In the genomic region with DNA sequence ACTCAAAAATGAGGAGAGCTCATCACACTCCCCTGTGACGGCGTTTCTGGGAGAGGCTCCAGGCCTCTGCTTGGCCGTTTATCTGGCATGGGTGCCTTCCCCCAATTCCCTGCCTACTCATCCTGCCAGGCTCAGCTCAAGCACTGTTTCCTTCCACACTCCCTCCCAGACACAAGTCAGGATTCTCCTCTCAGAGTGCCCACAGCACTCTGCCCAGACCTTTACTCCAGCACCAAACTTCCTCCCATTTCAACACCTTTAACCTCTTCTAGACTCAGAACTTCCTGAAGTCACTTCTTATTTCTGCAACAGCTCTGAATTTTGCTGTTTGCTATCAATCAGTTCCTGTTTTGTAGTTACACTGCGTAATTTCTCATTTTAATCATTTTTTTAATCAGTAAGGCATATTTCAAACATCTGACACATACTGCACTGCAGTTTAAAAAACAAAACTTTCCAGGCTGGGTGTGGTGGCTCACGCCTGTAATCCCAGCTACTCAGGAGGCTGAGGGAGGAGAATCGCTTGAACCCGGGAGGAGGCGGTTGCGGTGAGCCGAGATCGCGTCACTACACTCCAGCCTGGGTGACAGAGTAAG, we compare ENCODE assay signal across 9 cellular contexts. TPM values are rescaled to one million over a fixed set of nuclear protein-coding genes. Genes with fewer than 3 reads are reported as not detected.
DNase-seq lines count a peak whose midpoint lies in the region; ATAC-seq and TF ChIP-seq lines count a peak whose summit lies in the region.
"Had no signal": no experiment of that assay in that cellular context is flagged by ENCODE, and none has a peak within 500 bp of the region (broad histone marks: within the 10 kb centered on the region; RNA-seq: fewer than 3 reads in every experiment).

No MANE protein-coding gene starts in this region.

- WGBS in lower leg skin, 2 donors, result 76% methylated on average over 12 of the region's 12 CpGs

- ATAC-seq in GM19397 (IDR thresholded peaks at IDR 0.05; ENCODE audit: unreplicated experiment), result no peak

- no peak overlapping the region for H3K4me3 ChIP-seq in lower leg skin (ENCODE audit: low read depth, poor library complexity, severe bottlenecking)

- peak; percentile 23 for DNase-seq in GDM1 (lab: John Stamatoyannopoulos, UW)
- DNase-seq in T-helper 22 cell (ENCODE audit: low read depth), result peak; percentile 71
- DNase-seq in dermis blood vessel endothelial cell, result peak; percentile 56
- peak; percentile 83 for DNase-seq in posterior vena cava (ENCODE audit: low spot score)
- no peak for DNase-seq in GM10248 (ENCODE audit: extremely low spot score)
- no peak for DNase-seq in H4 (ENCODE audit: low spot score)
- DNase-seq in lower leg skin (ENCODE audit: low spot score in 2 of 2), result no peak
- DNase-seq: NCI-H2227 treated with DMSO at 0.1 percent for 48 hours had no signal

- POLR2A ChIA-PET in GM10248 (lab: Yijun Ruan, JAX), result no interaction called here

- TF ChIP-seq CTCF in GM10248 (IDR thresholded peaks at IDR 0.05; ENCODE audit: control extremely low read depth, extremely low read depth, low read depth, missing control alignments) (no peak), lower leg skin (IDR thresholded peaks at IDR 0.05) (no peak)

- TF ChIP-seq POLR2A in lower leg skin (IDR thresholded peaks at IDR 0.05), result no peak

- intact Hi-C loops in posterior vena cava (cut with DNase I), result no loop called here
- intact Hi-C loops in lower leg skin (cut with DNase I; ENCODE audit: low total_unique reads), result no loop called here

- CTCF ChIA-PET in GM10248 (lab: Yijun Ruan, JAX), result interaction anchor here (1.0 to 3.6 kb wide), 6 partner anchors 8 to 192 kb away, joined by 3 to 18 read pairs (median 4); partner anchors contain the start of gene TRMO

RNA-seq across cellular contexts. Expression of gene TRMO, which starts 16.0 kb away (rescaled TPM):
- 18.5 and 19.2 TPM in 2 replicates for total RNA-seq in dermis blood vessel endothelial cell
- total RNA-seq in posterior vena cava, result 1 to 10 TPM; 7.0 to 8.7 TPM
- 16.6 and 19.1 TPM in 2 replicates for total RNA-seq in H4 (2014; rRNA removed; shearing (Covaris generic))
- 10 to 100 TPM; 28.6 to 51.6 (median 38.7) TPM for total RNA-seq in lower leg skin

RNA-seq across cellular contexts. Expression of gene HEMGN, which starts 31.6 kb away (rescaled TPM):
- not detected in 2 replicates for total RNA-seq in dermis blood vessel endothelial cell
- total RNA-seq in posterior vena cava, result under 1 TPM; 0.33 to 0.83 TPM
- total RNA-seq in H4 (2014; rRNA removed; shearing (Covaris generic)), result not detected in 2 replicates
- total RNA-seq in lower leg skin, result under 1 TPM in 1 of 4 donors, not detected in 3; 0.08 TPM

RNA-seq across cellular contexts. Expression of gene FOXE1, which starts 53.3 kb away (rescaled TPM):
- total RNA-seq in dermis blood vessel endothelial cell (0.09 and 0.17 TPM in 2 replicates), posterior vena cava (not detected), lower leg skin (1 to 10 TPM in 3 of 4 donors, under 1 TPM in 1; 0.27 to 2.9 (median 1.6) TPM)
- total RNA-seq in H4 (2014; rRNA removed; shearing (Covaris generic)), result not detected in 2 replicates

Comparison
In these comparisons a context has a peak if more than half of its experiments do, and no peak if none do; other contexts are left out.
1. DNase-seq: peak in GDM1 (single experiment), T-helper 22 cell (single experiment), dermis blood vessel endothelial cell (single experiment) and posterior vena cava (single experiment); none in GM10248 (single experiment), H4 (single experiment) and lower leg skin (0 of 2).